9 cellular contexts compared by ENCODE assay signal in genomic region chr7:150737265-150738055, GRCh38. TPM values are rescaled to one million over a fixed set of nuclear protein-coding genes. Genes with fewer than 3 reads are reported as not detected.
DNase-seq lines count a peak whose midpoint lies in the region; ATAC-seq and FAIRE-seq lines count a peak whose summit lies in the region.
"Had no signal": no experiment of that assay in that cellular context is flagged by ENCODE, and none has a peak within 500 bp of the region (broad histone marks: within the 10 kb centered on the region; RNA-seq: fewer than 3 reads in every experiment).

Gene GIMAP5, plus strand, starts transcription at chr7:150737418. Its CDS starts 3,467 bp downstream, at chr7:150740885.

- peaks cover 13% of the 10 kb centered on the region for H3K4me1 ChIP-seq in thymus (ENCODE audit: control insufficient read depth, insufficient read depth, low read length)

- H3K4me1 Mint-ChIP-seq in activated T-cell treated with anti-CD3 and anti-CD28 coated beads, Interleukin-2, amount 50 U/mL, for 4 hours (ENCODE audit: low read depth), result peaks cover 85% of the 10 kb centered on the region

- peaks cover 30% of the 10 kb centered on the region for H3K36me3 Mint-ChIP-seq in activated T-cell treated with anti-CD3 and anti-CD28 coated beads, Interleukin-2, amount 50 U/mL, for 4 hours (ENCODE audit: insufficient read depth)

- 14% methylated on average over 14 of the region's 14 CpGs for WGBS in thymus

- DNase-seq in GM18507 (ENCODE audit: extremely low spot score, insufficient read length, low read depth) (no peak), islet precursor cell (peak; percentile 50), hepatic stellate cell (ENCODE audit: low spot score) (no peak), midbrain (lab: John Stamatoyannopoulos, UW) (no peak)
- peak; percentile 53 for DNase-seq in activated T-cell treated with anti-CD3 and anti-CD28 coated beads, Interleukin-2, amount 50 U/mL, for 4 hours

- H3K4me3 Mint-ChIP-seq in activated T-cell treated with anti-CD3 and anti-CD28 coated beads, Interleukin-2, amount 50 U/mL, for 4 hours, result peak within 1 kb of the TSS; percentile 90

- FAIRE-seq in GM18507 (lab: Jason Lieb, UNC), result peak; percentile 82
- FAIRE-seq: endometrium had no signal

- H3K9me3 Mint-ChIP-seq in activated T-cell treated with anti-CD3 and anti-CD28 coated beads, Interleukin-2, amount 50 U/mL, for 4 hours, result peaks cover 3% of the 10 kb centered on the region

- no peaks in the 10 kb centered on the region for H3K9me3 ChIP-seq in thymus (ENCODE audit: control insufficient read depth)

- no peaks in the 10 kb centered on the region for H3K27me3 Mint-ChIP-seq in activated T-cell treated with anti-CD3 and anti-CD28 coated beads, Interleukin-2, amount 50 U/mL, for 4 hours (ENCODE audit: low read depth)

- ATAC-seq in HG03135 (IDR thresholded peaks at IDR 0.05; ENCODE audit: unreplicated experiment), result peak; percentile 76
- peak; percentile 64 to 70 for ATAC-seq in activated T-cell treated with anti-CD3 and anti-CD28 coated beads, Interleukin-2, amount 50 U/mL, for 4 hours
- no peak for ATAC-seq in GM18858 (IDR thresholded peaks at IDR 0.05; ENCODE audit: unreplicated experiment)

- no peak within 1 kb of the TSS for H3K27ac ChIP-seq in thymus (ENCODE audit: low read depth)

- H3K4me3 ChIP-seq in thymus (ENCODE audit: low read length), result peak within 1 kb of the TSS; percentile 38

- no peaks in the 10 kb centered on the region for H3K27me3 ChIP-seq in thymus (ENCODE audit: control insufficient read depth, insufficient read depth)

- H3K36me3 ChIP-seq in thymus (ENCODE audit: control insufficient read depth, insufficient read depth), result no peaks in the 10 kb centered on the region

RNA-seq across cellular contexts. Expression of gene GIMAP5, which starts in this region (rescaled TPM):
- 10 to 100 TPM; 44.1 to 52.2 (median 50.2) TPM for total RNA-seq in activated T-cell treated with anti-CD3 and anti-CD28 coated beads, Interleukin-2, amount 50 U/mL, for 4 hours
- polyA plus RNA-seq in thymus, result 39.8 TPM

Comparison
In these comparisons a context has a peak if more than half of its experiments do, and no peak if none do; other contexts are left out.
1. DNase-seq: peak in activated T-cell treated with anti-CD3 and anti-CD28 coated beads, Interleukin-2, amount 50 U/mL, for 4 hours (single experiment) and islet precursor cell (single experiment); none in GM18507 (single experiment), hepatic stellate cell (single experiment) and midbrain (single experiment).